12 cellular contexts compared by ENCODE assay signal in the genomic region with DNA sequence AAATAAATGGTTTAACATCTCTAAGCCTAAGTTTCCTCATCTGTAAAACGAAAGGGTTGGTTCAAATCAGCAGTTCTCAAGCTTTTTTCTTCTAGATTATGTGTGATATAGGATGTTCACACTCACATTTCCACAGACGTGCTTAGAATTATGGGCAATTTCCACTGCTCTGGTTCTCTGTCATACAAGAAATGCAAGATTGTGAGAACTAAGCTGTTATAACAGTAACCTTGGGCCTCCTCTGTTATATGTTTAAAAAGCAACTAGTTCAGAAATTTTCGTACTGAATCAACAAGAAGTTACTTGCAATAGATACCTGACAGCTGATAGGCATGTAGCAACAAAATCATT.
"Had no signal": no experiment of that assay in that cellular context is flagged by ENCODE, and none has a peak within 500 bp of the region (broad histone marks: within the 10 kb centered on the region; RNA-seq: fewer than 3 reads in every experiment).

No MANE protein-coding gene starts in this region.

- H3K4me3 ChIP-seq: colonic mucosa, heart right ventricle, left lung, stomach, thoracic aorta had no signal

- H3K36me3 ChIP-seq: colonic mucosa, heart right ventricle, left lung, stomach, thoracic aorta had no signal

- H3K9me3 ChIP-seq: colonic mucosa, heart right ventricle, left lung, stomach, thoracic aorta had no signal

- ATAC-seq: activated CD4-positive, CD25-positive, alpha-beta regulatory T cell treated with anti-CD3 and anti-CD28 coated beads, Interleukin-2, amount 50 U/mL, for 24 hours; left lung had no signal

- DNase-seq: activated CD4-positive, alpha-beta T cell treated with anti-CD3 and anti-CD28 coated beads, Interleukin-2, amount 50 U/mL, for 48 hours; activated naive CD8-positive, alpha-beta T cell treated with anti-CD3 and anti-CD28 coated beads, Interleukin-2, amount 10 ng/mL, durations not matched to agents 7 days and 5 days; anterior cingulate cortex; colonic mucosa; heart right ventricle; left lung; retina; stimulated activated CD4-positive, alpha-beta T cell treated with anti-CD3 and anti-CD28 coated beads, Interleukin-4, amount 100 ng/mL, for 4 hours; stomach; SW 1271 had no signal

- H3K27me3 ChIP-seq: colonic mucosa, heart right ventricle, left lung, stomach had no signal

- H3K4me1 ChIP-seq: colonic mucosa had no signal

- H3K27ac ChIP-seq: colonic mucosa, left lung, thoracic aorta had no signal

- H3K27ac Mint-ChIP-seq: activated naive CD8-positive, alpha-beta T cell treated with anti-CD3 and anti-CD28 coated beads, Interleukin-2, amount 10 ng/mL, durations not matched to agents 7 days and 5 days had no signal

- H3K27me3 Mint-ChIP-seq: activated naive CD8-positive, alpha-beta T cell treated with anti-CD3 and anti-CD28 coated beads, Interleukin-2, amount 10 ng/mL, durations not matched to agents 7 days and 5 days had no signal

- H3K4me3 Mint-ChIP-seq: activated naive CD8-positive, alpha-beta T cell treated with anti-CD3 and anti-CD28 coated beads, Interleukin-2, amount 10 ng/mL, durations not matched to agents 7 days and 5 days had no signal
